ENCODE assay signal across 15 cellular contexts in genomic region chr15:91603681-91604080, GRCh38.
"Had no signal": no experiment of that assay in that cellular context is flagged by ENCODE, and none has a peak within 500 bp of the region (broad histone marks: within the 10 kb centered on the region; RNA-seq: fewer than 3 reads in every experiment).

No MANE protein-coding gene starts in this region.

- H3K27me3 ChIP-seq: brain microvascular endothelial cell had no signal

- H3K9me3 ChIP-seq: pancreas, upper lobe of right lung had no signal

- H3K4me2 ChIP-seq: smooth muscle cell had no signal

- H3K4me1 ChIP-seq: pancreas, upper lobe of right lung had no signal

- DNase-seq: activated CD4-positive, alpha-beta T cell treated with anti-CD3 and anti-CD28 coated beads, Interleukin-2, amount 10 ng/mL, durations not matched to agents 7 days and 5 days; activated CD4-positive, CD25-positive, alpha-beta regulatory T cell; activated naive CD4-positive, alpha-beta T cell treated with anti-CD3 and anti-CD28 coated beads, Interleukin-2, amount 10 ng/mL, durations not matched to agents 7 days and 5 days; activated T-cell treated with anti-CD3 and anti-CD28 coated beads for 4 hours; brain microvascular endothelial cell; cerebellar nuclear complex; effector memory CD8-positive, alpha-beta T cell; glutamatergic neuron; pancreas; T-helper 2 cell; upper lobe of right lung had no signal

- H3K4me3 ChIP-seq: pancreas, smooth muscle cell, upper lobe of right lung had no signal

- H3K27ac ChIP-seq: brain microvascular endothelial cell, epithelial cell of prostate, pancreas, upper lobe of right lung had no signal

- H3K36me3 ChIP-seq: brain microvascular endothelial cell, pancreas, upper lobe of right lung had no signal

- ATAC-seq: activated T-helper 17 cell treated with anti-CD3 and anti-CD28 coated beads, Interleukin-2, amount 50 U/mL, for 72 hours; effector memory CD8-positive, alpha-beta T cell; pancreas; stimulated activated memory B cell treated with anti-CD40 and anti-IgM and Interleukin-4, amounts not matched to agents 10 μg/mL and 1 μg/mL and 100 μg/mL, for 72 hours; upper lobe of right lung had no signal
